In the genomic region with DNA sequence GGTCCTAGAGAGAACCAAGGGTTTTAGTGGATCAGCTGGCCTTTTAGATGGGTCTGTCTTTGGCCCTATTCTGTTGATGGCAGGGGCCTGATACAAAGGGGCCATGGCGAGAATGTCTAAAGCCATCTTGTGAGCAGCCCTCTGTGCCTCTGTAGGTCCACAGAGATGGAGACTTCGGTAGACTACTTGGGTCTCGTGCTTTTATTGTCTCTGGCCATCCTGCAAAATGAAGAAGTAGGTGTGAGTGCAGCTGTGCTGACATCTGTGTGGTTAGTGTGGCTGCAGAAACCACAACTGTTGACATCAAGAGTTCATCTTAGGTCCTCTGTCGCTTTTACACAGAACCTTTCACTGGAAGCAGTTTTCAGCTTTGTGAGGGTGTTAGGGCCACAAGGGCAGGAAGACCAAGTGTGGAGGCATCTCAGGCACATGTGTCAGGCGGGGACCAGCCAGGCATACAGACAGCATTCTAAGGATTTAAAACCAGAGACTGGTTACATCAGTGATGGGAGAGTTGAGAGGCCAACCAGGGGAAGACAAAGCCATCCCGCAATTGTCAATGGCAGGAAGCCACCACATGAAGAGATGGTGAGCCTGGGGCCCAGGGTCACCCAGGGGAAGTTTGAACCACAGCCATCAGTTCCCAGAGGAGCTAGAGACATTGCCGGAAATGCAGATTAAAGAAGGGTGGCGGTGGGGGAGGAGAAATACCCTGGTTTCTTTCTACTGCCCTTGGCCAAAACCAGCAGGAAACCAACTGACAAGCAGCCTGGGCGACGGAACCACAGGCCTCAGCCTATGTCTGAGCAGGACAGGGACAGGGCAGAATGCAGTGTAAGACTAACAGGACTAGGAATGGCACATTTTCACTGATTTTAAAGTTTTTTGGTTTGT, we compare ENCODE assay signal across 9 cellular contexts. TPM values are rescaled to one million over a fixed set of nuclear protein-coding genes. Genes with fewer than 3 reads are reported as not detected.
DNase-seq lines count a peak whose midpoint lies in the region; ATAC-seq and TF ChIP-seq lines count a peak whose summit lies in the region.
"Had no signal": no experiment of that assay in that cellular context is flagged by ENCODE, and none has a peak within 500 bp of the region (broad histone marks: within the 10 kb centered on the region; RNA-seq: fewer than 3 reads in every experiment).

No MANE protein-coding gene starts in this region.

- peaks cover 33 to 51% (median 42%) of the 10 kb centered on the region in 3 donors for H3K4me1 Mint-ChIP-seq in CD8-positive, alpha-beta memory T cell

- H3K27me3 Mint-ChIP-seq in CD8-positive, alpha-beta memory T cell, result no peaks in the 10 kb centered on the region

- CTCF ChIA-PET in CD8-positive, alpha-beta memory T cell (lab: Charles Lee), result interaction anchor here (0.9 to 4.2 kb wide), 4 partner anchors 11 to 34 kb away, joined by 4 to 22 read pairs (median 6); partner anchors contain the start of gene TPCN1

- no peaks in the 10 kb centered on the region for H3K9me3 Mint-ChIP-seq in CD8-positive, alpha-beta memory T cell

- H3K27ac Mint-ChIP-seq in CD8-positive, alpha-beta memory T cell, result peak overlapping the region; percentile 82 to 97 (median 94)

- ATAC-seq in GM19468 (IDR thresholded peaks at IDR 0.05; ENCODE audit: extremely low read depth, unreplicated experiment) (peak; percentile 89), HG03469 (IDR thresholded peaks at IDR 0.05; ENCODE audit: unreplicated experiment) (peak; percentile 68)

- no peaks in the 10 kb centered on the region for H3K27me3 ChIP-seq in CD8-positive, alpha-beta memory T cell (ENCODE audit: insufficient read depth, low read length, poor library complexity, severe bottlenecking)
- no peaks in the 10 kb centered on the region for H3K27me3 ChIP-seq in esophagus squamous epithelium

- POLR2A ChIA-PET in CD8-positive, alpha-beta memory T cell (lab: Charles Lee), result interaction anchor here (1.0 to 2.4 kb wide), 3 partner anchors 13 to 53 kb away, joined by 3 to 11 read pairs (median 3); partner anchors contain the start of gene TPCN1

- WGBS in esophagus squamous epithelium, 2 donors, result 61 to 64% methylated on average over 9 to 10 of the region's 10 CpGs

- H3K36me3 ChIP-seq in CD8-positive, alpha-beta memory T cell (ENCODE audit: insufficient read depth, low read length), result no peaks in the 10 kb centered on the region
- no peaks in the 10 kb centered on the region for H3K36me3 ChIP-seq in esophagus squamous epithelium

- TF ChIP-seq POLR2A in esophagus squamous epithelium (IDR thresholded peaks at IDR 0.05), result peak in 1 of 4 donors; percentile 11

- peak overlapping the region; percentile 20 for H3K4me3 ChIP-seq in CD8-positive, alpha-beta memory T cell (ENCODE audit: low read length)
- no peak overlapping the region for H3K4me3 ChIP-seq in esophagus squamous epithelium

- no peaks in the 10 kb centered on the region for H3K36me3 Mint-ChIP-seq in CD8-positive, alpha-beta memory T cell

- H3K4me3 Mint-ChIP-seq in CD8-positive, alpha-beta memory T cell, result peak overlapping the region; percentile 7 to 89 (median 79)

- no peaks in the 10 kb centered on the region for H3K9me3 ChIP-seq in CD8-positive, alpha-beta memory T cell (ENCODE audit: low read length)
- no peaks in the 10 kb centered on the region for H3K9me3 ChIP-seq in esophagus squamous epithelium

- TF ChIP-seq CTCF in esophagus squamous epithelium (IDR thresholded peaks at IDR 0.05), result no peak

- peak; percentile 44 to 82 (median 69) for DNase-seq in CD8-positive, alpha-beta memory T cell
- DNase-seq in activated CD4-positive, CD25-positive, alpha-beta regulatory T cell treated with anti-CD3 and anti-CD28 coated beads, Interleukin-2, amount 50 U/mL, for 72 hours, result peak; percentile 57
- DNase-seq in esophagus squamous epithelium (lab: John Stamatoyannopoulos, UW), result peak; percentile 28
- peak; percentile 41 for DNase-seq in stimulated activated CD4-positive, alpha-beta T cell treated with anti-CD3 and anti-CD28 coated beads, Interleukin-4, amount 100 ng/mL, for 24 hours
- no peak for DNase-seq in COLO829 (ENCODE audit: low spot score)
- no peak for DNase-seq in NCI-H226

- peaks cover 45% of the 10 kb centered on the region for H3K4me1 ChIP-seq in CD8-positive, alpha-beta memory T cell (ENCODE audit: insufficient read depth, low read length)
- H3K4me1 ChIP-seq in esophagus squamous epithelium, result peaks cover 5 to 39% (median 11%) of the 10 kb centered on the region in 3 donors

- peak overlapping the region; percentile 44 for H3K27ac ChIP-seq in CD8-positive, alpha-beta memory T cell (ENCODE audit: low read depth, low read length)
- peak overlapping the region in 3 of 4 donors; percentile 9 to 70 (median 65) for H3K27ac ChIP-seq in esophagus squamous epithelium
- H3K27ac ChIP-seq: epithelial cell of prostate had no signal

- intact Hi-C loops in esophagus squamous epithelium (cut with DNase I), result loop anchor here (10.0 kb wide), 1 partner anchor 217 kb away; the partner anchor contains the start of gene SDSL

RNA-seq across cellular contexts. Expression of gene TPCN1, which starts 13.0 kb away (rescaled TPM):
- total RNA-seq in CD8-positive, alpha-beta memory T cell, result 10 to 100 TPM; 21.3 to 24.1 TPM
- polyA plus RNA-seq in CD8-positive, alpha-beta memory T cell, result 10.1 TPM
- 10 to 100 TPM; 15.5 to 48.8 (median 34.5) TPM for total RNA-seq in esophagus squamous epithelium

RNA-seq across cellular contexts. Expression of gene RITA1, which starts 22.8 kb away (rescaled TPM):
- 10 to 100 TPM; 21.1 to 22.5 TPM for total RNA-seq in CD8-positive, alpha-beta memory T cell
- polyA plus RNA-seq in CD8-positive, alpha-beta memory T cell, result 27.4 TPM
- 10 to 100 TPM; 17.0 to 30.0 (median 20.3) TPM for total RNA-seq in esophagus squamous epithelium

RNA-seq across cellular contexts. Expression of gene DDX54, which starts 23.0 kb away (rescaled TPM):
- total RNA-seq in CD8-positive, alpha-beta memory T cell, result 100 to 1,000 TPM; 131 to 133 TPM
- 47.7 TPM for polyA plus RNA-seq in CD8-positive, alpha-beta memory T cell
- 10 to 100 TPM; 35.3 to 80.5 (median 65.2) TPM for total RNA-seq in esophagus squamous epithelium

RNA-seq across cellular contexts. Expression of gene CFAP73, which starts 58.8 kb away (rescaled TPM):
- total RNA-seq in CD8-positive, alpha-beta memory T cell, result under 1 TPM; 0.16 to 0.33 TPM
- polyA plus RNA-seq in CD8-positive, alpha-beta memory T cell, result not detected
- total RNA-seq in esophagus squamous epithelium, result under 1 TPM in 1 of 4 donors, not detected in 3; 0.26 TPM

Comparison
In these comparisons a context has a peak if more than half of its experiments do, and no peak if none do; other contexts are left out.
1. DNase-seq: peak in CD8-positive, alpha-beta memory T cell (5 of 5), activated CD4-positive, CD25-positive, alpha-beta regulatory T cell treated with anti-CD3 and anti-CD28 coated beads, Interleukin-2, amount 50 U/mL, for 72 hours (single experiment), esophagus squamous epithelium (single experiment) and stimulated activated CD4-positive, alpha-beta T cell treated with anti-CD3 and anti-CD28 coated beads, Interleukin-4, amount 100 ng/mL, for 24 hours (single experiment); none in COLO829 (single experiment) and NCI-H226 (single experiment).